Comparison of ENCODE assay signal across 14 cellular contexts in genomic region chr14:53331247-53331646, GRCh38.
DNase-seq lines count a peak whose midpoint lies in the region; FAIRE-seq and TF ChIP-seq lines count a peak whose summit lies in the region.
"Had no signal": no experiment of that assay in that cellular context is flagged by ENCODE, and none has a peak within 500 bp of the region (broad histone marks: within the 10 kb centered on the region; RNA-seq: fewer than 3 reads in every experiment).

No MANE protein-coding gene starts in this region.

- peaks cover 25% of the 10 kb centered on the region for H3K4me1 ChIP-seq in osteoblast (ENCODE audit: insufficient read depth, low read length)

- H3K36me3 ChIP-seq in osteoblast (ENCODE audit: insufficient read depth, low read length) = no peaks in the 10 kb centered on the region

- H3K4me2 ChIP-seq in osteoblast (ENCODE audit: insufficient read depth, low read length) = no peak overlapping the region

- H4K20me1 ChIP-seq in osteoblast (ENCODE audit: insufficient read depth, low read length) = no peaks in the 10 kb centered on the region

- peak overlapping the region; percentile 19 for H3K27ac ChIP-seq in osteoblast (ENCODE audit: low read depth, low read length)

- H3K9me3 ChIP-seq in osteoblast (ENCODE audit: low read depth, low read length) = no peaks in the 10 kb centered on the region

- FAIRE-seq in HTR-8/SVneo (lab: Jason Lieb, UNC) = peak; percentile 76
- FAIRE-seq: TTC549 had no signal

- H3K4me3 ChIP-seq in cardiac fibroblast (replicated peaks in 1 of 2; ENCODE audit: low read depth in 2 of 2, low read length in 2 of 2) = no peak overlapping the region
- no peak overlapping the region for H3K4me3 ChIP-seq in osteoblast (ENCODE audit: insufficient read depth, low read length)

- H3K79me2 ChIP-seq in osteoblast (ENCODE audit: insufficient read depth, low read length) = no peaks in the 10 kb centered on the region

- no peak overlapping the region for H2AFZ ChIP-seq in osteoblast (ENCODE audit: low read length)

- no peaks in the 10 kb centered on the region for H3K27me3 ChIP-seq in osteoblast (ENCODE audit: insufficient read depth, low read length)

- no peak for TF ChIP-seq CTCF in cardiac fibroblast (IDR thresholded peaks at IDR 0.05; ENCODE audit: low read depth, low read length)
- TF ChIP-seq CTCF in osteoblast (IDR thresholded peaks at IDR 0.05; ENCODE audit: extremely low read depth, low read depth, low read length) = no peak

- peak; percentile 87 for DNase-seq in EL
- peak; percentile 45 for DNase-seq in HTR-8/SVneo (ENCODE audit: insufficient read length, low spot score)
- DNase-seq in cardiac fibroblast (ENCODE audit: low read depth in 2 of 2) = peak; percentile 11 to 86
- DNase-seq in osteoblast (ENCODE audit: insufficient read length, low spot score, missing footprints) = no peak
- no peak for DNase-seq in SIG-M5 treated with dmso at 0.1 percent for 504 hours (lab: John Stamatoyannopoulos, UW; ENCODE audit: unreplicated experiment)
- DNase-seq in HK-2 (ENCODE audit: unreplicated experiment) = no peak
- DNase-seq in stimulated activated CD4-positive, alpha-beta T cell treated with anti-CD3 and anti-CD28 coated beads, Interleukin-15, amount 100 ng/mL, for 24 hours = no peak
- DNase-seq: activated CD8-positive, alpha-beta memory T cell treated with anti-CD3 and anti-CD28 coated beads, Interleukin-2, amount 50 U/mL, for 48 hours; aorta; effector CD4-positive, alpha-beta T cell; hippocampal formation; NCI-H1105 treated with DMSO at 0.1 percent for 48 hours; NCI-H510A treated with DMSO at 0.1 percent for 48 hours had no signal

Comparison
In these comparisons a context has a peak if more than half of its experiments do, and no peak if none do; other contexts are left out.
1. DNase-seq: peak in EL (single experiment), HTR-8/SVneo (single experiment) and cardiac fibroblast (2 of 2); none in osteoblast (single experiment), SIG-M5 treated with dmso at 0.1 percent for 504 hours (single experiment), HK-2 (single experiment) and stimulated activated CD4-positive, alpha-beta T cell treated with anti-CD3 and anti-CD28 coated beads, Interleukin-15, amount 100 ng/mL, for 24 hours (single experiment).